Comparison of ENCODE assay signal across 1 cellular context in the genomic region with DNA sequence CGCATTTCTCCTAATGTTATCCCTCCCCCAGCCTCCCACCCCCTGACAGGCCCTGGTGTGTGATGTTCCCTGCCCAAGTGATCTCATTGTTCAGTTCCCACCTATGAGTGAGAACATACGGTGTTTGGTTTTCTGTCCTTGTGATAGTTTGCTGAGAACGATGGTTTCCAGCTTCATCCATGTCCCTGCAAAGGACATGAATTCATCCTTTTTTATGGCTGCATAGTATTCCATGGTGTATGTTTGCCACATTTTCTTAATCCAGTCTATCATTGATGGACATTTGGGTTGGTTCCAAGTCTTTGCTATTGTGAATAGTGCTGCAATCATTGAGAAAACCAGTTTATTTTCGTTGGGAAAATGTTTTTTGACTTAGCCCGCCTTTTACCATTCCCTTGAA. TPM values are rescaled to one million over a fixed set of nuclear protein-coding genes. Genes with fewer than 3 reads are reported as not detected.
"Had no signal": no experiment of that assay in that cellular context is flagged by ENCODE, and none has a peak within 500 bp of the region (broad histone marks: within the 10 kb centered on the region; RNA-seq: fewer than 3 reads in every experiment).

No MANE protein-coding gene starts in this region.

RNA-seq across cellular contexts. Expression of gene GPC5, which starts 18.2 kb away (rescaled TPM):
- polyA plus RNA-seq: GM23248 had no signal
